Comparison of ENCODE assay signal across 11 cellular contexts in the genomic region with DNA sequence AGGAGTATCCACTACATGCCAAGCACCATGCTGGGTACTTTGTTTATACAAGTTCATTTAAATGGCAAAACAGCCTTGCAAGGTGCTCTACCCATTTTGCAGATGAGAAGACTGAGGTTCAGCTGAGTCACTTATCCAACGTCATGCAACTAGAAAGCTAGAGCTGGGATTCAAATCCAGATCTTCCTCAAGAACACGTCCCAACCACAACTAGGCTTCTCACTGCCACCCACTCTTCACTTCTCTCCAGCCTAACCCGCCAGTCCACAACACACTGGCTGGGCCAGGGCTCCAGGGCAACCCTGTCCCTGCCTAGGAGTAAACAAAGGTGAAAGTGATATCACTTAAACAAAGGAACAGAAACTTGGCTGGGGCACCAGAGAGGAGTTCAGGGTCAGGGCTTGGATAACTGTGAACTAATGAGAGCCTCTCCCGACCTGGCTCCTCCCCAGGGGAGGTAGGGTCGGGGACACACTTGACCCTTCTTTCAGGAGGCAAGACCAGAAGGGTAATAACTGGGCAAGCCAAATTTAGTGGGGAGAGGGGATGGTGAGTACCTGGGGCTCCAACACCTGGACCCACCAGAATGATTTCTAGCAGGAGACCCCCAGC. TPM values are rescaled to one million over a fixed set of nuclear protein-coding genes. Genes with fewer than 3 reads are reported as not detected.
DNase-seq lines count a peak whose midpoint lies in the region; ATAC-seq and TF ChIP-seq lines count a peak whose summit lies in the region.
"Had no signal": no experiment of that assay in that cellular context is flagged by ENCODE, and none has a peak within 500 bp of the region (broad histone marks: within the 10 kb centered on the region; RNA-seq: fewer than 3 reads in every experiment).

No MANE protein-coding gene starts in this region.

- POLR2A ChIA-PET in RWPE1 (lab: Yijun Ruan, JAX; ENCODE audit: low non-redundant PET), result no interaction called here

- H3K4me2 ChIP-seq in osteoblast (ENCODE audit: insufficient read depth, low read length), result no peak overlapping the region

- H3K9me3 ChIP-seq in heart left ventricle, result no peaks in the 10 kb centered on the region
- no peaks in the 10 kb centered on the region for H3K9me3 ChIP-seq in osteoblast (ENCODE audit: low read depth, low read length)

- peaks cover 38% of the 10 kb centered on the region for H4K20me1 ChIP-seq in osteoblast (ENCODE audit: insufficient read depth, low read length)

- H3K4me1 ChIP-seq in heart left ventricle (peaks cover 8 to 97% (median 78%) of the 10 kb centered on the region in 12 donors), osteoblast (ENCODE audit: insufficient read depth, low read length) (peaks cover 94% of the 10 kb centered on the region)

- WGBS in heart left ventricle, 4 donors, result 36 to 61% (median 45%) methylated on average over 5 of the region's 5 CpGs

- peak in 1 of 2 donors; percentile 25 for TF ChIP-seq POLR2A in heart left ventricle (IDR thresholded peaks at IDR 0.05)

- H3K27ac ChIP-seq in C4-2B (peak overlapping the region; percentile 86), RWPE1 (peak overlapping the region; percentile 97), heart left ventricle (peak overlapping the region; percentile 84 to 97 (median 95)), osteoblast (ENCODE audit: low read depth, low read length) (peak overlapping the region; percentile 100)

- peaks cover 89% of the 10 kb centered on the region for H3K79me2 ChIP-seq in osteoblast (ENCODE audit: insufficient read depth, low read length)

- intact Hi-C loops in heart left ventricle (cut with DNase I), result loop anchor here in 2 of 10 donors (5.0 to 10.0 kb wide), 2 partner anchors 67 to 454 kb away; partner anchors contain the start of genes DBNDD2 (in 1 of the 2), DNTTIP1 (in 1 of the 2) and WFDC3 (in 1 of the 2)

- H3K27me3 ChIP-seq in heart left ventricle (no peaks in the 10 kb centered on the region), osteoblast (ENCODE audit: insufficient read depth, low read length) (no peaks in the 10 kb centered on the region)

- no peak overlapping the region for H2AFZ ChIP-seq in osteoblast (ENCODE audit: low read length)

- CTCF ChIA-PET in RWPE1 (lab: Yijun Ruan, JAX), result interaction anchor here (0.9 to 1.0 kb wide), 2 partner anchors 21 to 22 kb away, joined by 3 to 5 read pairs; partner anchors contain the start of gene SYS1

- ATAC-seq in heart left ventricle, result peak; percentile 12 to 43 (median 34)
- no peak for ATAC-seq in activated CD4-positive, CD25-positive, alpha-beta regulatory T cell treated with anti-CD3 and anti-CD28 coated beads, Interleukin-2, amount 50 U/mL, for 24 hours
- ATAC-seq in GM18502 (IDR thresholded peaks at IDR 0.05; ENCODE audit: poor library complexity, unreplicated experiment), result no peak

- DNase-seq in RWPE1 (ENCODE audit: low spot score) (no peak), heart left ventricle (peak in 3 of 5 donors; percentile 19 to 67 (median 65)), osteoblast (ENCODE audit: insufficient read length, low spot score, missing footprints) (no peak), AG08395 (ENCODE audit: low spot score) (no peak), Ammon's horn (ENCODE audit: low spot score) (no peak)
- DNase-seq: naive B cell, SW 1271 had no signal

- H3K4me3 ChIP-seq in heart left ventricle (peak overlapping the region in 1 of 12 donors; percentile 70), osteoblast (ENCODE audit: insufficient read depth, low read length) (no peak overlapping the region)

- TF ChIP-seq CTCF in C4-2B (conservative IDR thresholded peaks at IDR 0.05) (no peak), RWPE1 (conservative IDR thresholded peaks at IDR 0.05; ENCODE audit: low read depth) (no peak), heart left ventricle (IDR thresholded peaks at IDR 0.05) (no peak), osteoblast (IDR thresholded peaks at IDR 0.05; ENCODE audit: extremely low read depth, low read depth, low read length) (no peak)

- H3K36me3 ChIP-seq in heart left ventricle, result peaks cover 0 to 6% (median 5%) of the 10 kb centered on the region in 9 donors
- peaks cover 59% of the 10 kb centered on the region for H3K36me3 ChIP-seq in osteoblast (ENCODE audit: insufficient read depth, low read length)

RNA-seq across cellular contexts. Expression of gene SDC4, which starts 7.9 kb away (rescaled TPM):
- total RNA-seq in heart left ventricle (100 to 1,000 TPM in 2 of 9 donors, 10 to 100 TPM in 7; 62.1 to 140 (median 94.1) TPM), osteoblast (182 and 267 TPM in 2 replicates)
- 100 to 1,000 TPM in 1 of 2 donors, 10 to 100 TPM in 1; 44.3 to 139 TPM for polyA plus RNA-seq in heart left ventricle

RNA-seq across cellular contexts. Expression of gene SYS1, which starts 22.6 kb away (rescaled TPM):
- 10 to 100 TPM; 16.4 to 54.0 (median 23.0) TPM for total RNA-seq in heart left ventricle
- polyA plus RNA-seq in heart left ventricle, result 10 to 100 TPM; 12.6 to 68.8 TPM
- 26.5 and 31.8 TPM in 2 replicates for total RNA-seq in osteoblast

RNA-seq across cellular contexts. Expression of gene MATN4, which starts 32.2 kb away (rescaled TPM):
- not detected for total RNA-seq in heart left ventricle
- polyA plus RNA-seq in heart left ventricle, result not detected
- under 0.01 TPM in 1 of 2 replicates, not detected in the other for total RNA-seq in osteoblast
- total RNA-seq: HT1080 had no signal

RNA-seq across cellular contexts. Expression of gene RBPJL, which starts 33.7 kb away (rescaled TPM):
- not detected for total RNA-seq in heart left ventricle
- not detected for polyA plus RNA-seq in heart left ventricle
- not detected in 2 replicates for total RNA-seq in osteoblast
- total RNA-seq: HT1080 had no signal

RNA-seq across cellular contexts. Expression of gene TP53TG5, which starts 37.8 kb away (rescaled TPM):
- total RNA-seq in heart left ventricle (1 to 10 TPM in 2 of 9 donors, under 1 TPM in 5, not detected in 2; 0.32 to 3.2 (median 0.76) TPM), osteoblast (not detected in 2 replicates)
- polyA plus RNA-seq in heart left ventricle, result 1 to 10 TPM in 1 of 2 donors, under 1 TPM in 1; 0.40 to 1.5 TPM
- total RNA-seq: HT1080 had no signal

Comparison
In these comparisons a context has a peak if more than half of its experiments do, and no peak if none do; other contexts are left out.
1. DNase-seq: peak in heart left ventricle (3 of 5); none in RWPE1 (single experiment), osteoblast (single experiment), AG08395 (single experiment) and Ammon's horn (single experiment).
2. ATAC-seq: peak in heart left ventricle (4 of 4); none in activated CD4-positive, CD25-positive, alpha-beta regulatory T cell treated with anti-CD3 and anti-CD28 coated beads, Interleukin-2, amount 50 U/mL, for 24 hours (0 of 2) and GM18502 (single experiment).
3. Peak in every context shown above with its lines, with median percentiles within 50 percentile points of each other: H3K27ac ChIP-seq.